Comparison of ENCODE assay signal across 12 cellular contexts in genomic region chr6:138286698-138287097, GRCh38.
"Had no signal": no experiment of that assay in that cellular context is flagged by ENCODE, and none has a peak within 500 bp of the region (broad histone marks: within the 10 kb centered on the region; RNA-seq: fewer than 3 reads in every experiment).

No MANE protein-coding gene starts in this region.

- H3K4me1 ChIP-seq: breast epithelium, Peyer's patch had no signal

- DNase-seq: aorta, NCI-H446, Right ventricle myocardium superior had no signal

- H3K36me3 ChIP-seq: breast epithelium, Peyer's patch had no signal

- H3K9me3 Mint-ChIP-seq: activated CD4-positive, alpha-beta memory T cell treated with anti-CD3 and anti-CD28 coated beads, Interleukin-2, amount 10 ng/mL, durations not matched to agents 7 days and 5 days; activated naive CD4-positive, alpha-beta T cell treated with anti-CD3 and anti-CD28 coated beads, Interleukin-2, amount 50 U/mL, for 24 hours had no signal

- H3K27me3 ChIP-seq: breast epithelium, Peyer's patch, SJCRH30 had no signal

- H3K4me2 ChIP-seq: SK-N-SH had no signal

- H3K27ac ChIP-seq: breast epithelium, Peyer's patch, RWPE1, WERI-Rb-1 had no signal

- H3K9ac ChIP-seq: SK-N-SH had no signal

- H3K9me3 ChIP-seq: breast epithelium, Peyer's patch, SJCRH30, SK-N-SH had no signal

- H3K4me3 Mint-ChIP-seq: activated CD4-positive, alpha-beta memory T cell treated with anti-CD3 and anti-CD28 coated beads, Interleukin-2, amount 10 ng/mL, durations not matched to agents 7 days and 5 days; activated CD4-positive, alpha-beta T cell treated with anti-CD3 and anti-CD28 coated beads for 36 hours; activated naive CD4-positive, alpha-beta T cell treated with anti-CD3 and anti-CD28 coated beads, Interleukin-2, amount 50 U/mL, for 24 hours had no signal

- H3K36me3 Mint-ChIP-seq: activated naive CD4-positive, alpha-beta T cell treated with anti-CD3 and anti-CD28 coated beads, Interleukin-2, amount 50 U/mL, for 24 hours had no signal

- H3K4me3 ChIP-seq: breast epithelium, Peyer's patch, SJCRH30 had no signal

- H3K27me3 Mint-ChIP-seq: activated CD4-positive, alpha-beta memory T cell treated with anti-CD3 and anti-CD28 coated beads, Interleukin-2, amount 10 ng/mL, durations not matched to agents 7 days and 5 days; activated naive CD4-positive, alpha-beta T cell treated with anti-CD3 and anti-CD28 coated beads, Interleukin-2, amount 50 U/mL, for 24 hours had no signal

- H3K27ac Mint-ChIP-seq: activated CD4-positive, alpha-beta memory T cell treated with anti-CD3 and anti-CD28 coated beads, Interleukin-2, amount 10 ng/mL, durations not matched to agents 7 days and 5 days; activated CD4-positive, alpha-beta T cell treated with anti-CD3 and anti-CD28 coated beads for 36 hours; activated naive CD4-positive, alpha-beta T cell treated with anti-CD3 and anti-CD28 coated beads, Interleukin-2, amount 50 U/mL, for 24 hours had no signal

- H3K4me1 Mint-ChIP-seq: activated naive CD4-positive, alpha-beta T cell treated with anti-CD3 and anti-CD28 coated beads, Interleukin-2, amount 50 U/mL, for 24 hours had no signal
